In the genomic region with DNA sequence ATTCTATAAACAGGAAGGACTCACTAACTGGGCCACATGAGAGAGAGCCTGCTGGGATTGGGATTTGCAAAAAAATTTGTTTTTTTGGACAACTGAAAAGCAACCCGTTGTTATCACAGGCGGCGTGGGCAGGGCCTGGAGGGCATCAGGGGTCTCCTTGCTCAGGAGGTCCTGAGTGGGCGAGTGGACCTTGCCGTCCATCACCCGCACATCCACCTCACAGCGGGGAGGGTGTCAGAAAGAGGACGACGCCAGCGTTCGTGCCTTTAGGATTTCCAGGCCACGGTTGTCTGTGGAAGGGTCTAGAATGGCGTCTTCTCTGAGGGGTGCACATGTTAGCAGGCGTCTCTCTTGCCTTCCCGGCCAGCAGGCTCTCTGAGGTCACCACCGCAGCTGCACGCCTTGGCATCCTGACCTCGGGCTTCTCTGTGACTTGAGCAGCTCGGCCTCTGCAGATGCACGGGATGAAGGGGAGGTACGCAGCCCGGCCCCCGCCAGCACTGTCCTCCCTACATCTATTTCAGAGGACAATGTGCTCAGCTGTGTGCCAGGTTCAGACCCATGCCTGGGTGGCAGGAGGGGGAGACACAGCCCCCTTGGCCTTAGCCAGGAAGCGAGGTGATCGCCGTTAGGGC, we compare ENCODE assay signal across 20 cellular contexts.
"Had no signal": no experiment of that assay in that cellular context is flagged by ENCODE, and none has a peak within 500 bp of the region (broad histone marks: within the 10 kb centered on the region; RNA-seq: fewer than 3 reads in every experiment).

No MANE protein-coding gene starts in this region.

- H3K4me3 ChIP-seq: PC-9, Peyer's patch, SJCRH30 had no signal

- DNase-seq: KBM-7, MV-4-11, NCI-H1048, NCI-H1105, NCI-H1417 treated with DMSO at 0.1 percent for 48 hours, NCI-H146, NCI-H1694 treated with DMSO at 0.1 percent for 48 hours, NCI-H1930, NCI-H2081, NCI-H2107, NCI-H2227 treated with DMSO at 0.1 percent for 48 hours, NCI-H526 treated with DMSO at 0.1 percent for 48 hours, NCI-H748 treated with DMSO at 0.1 percent for 48 hours, OCI-M1, PC-9, Peyer's patch, SHP77 treated with DMSO at 0.1 percent for 48 hours, SJCRH30 had no signal

- H3K4me1 ChIP-seq: Peyer's patch, SJCRH30 had no signal

- ATAC-seq: Right ventricle myocardium inferior, SK-N-SH treated with all-trans-retinoic acid at 6 μM for 48 hours had no signal

- H3K36me3 ChIP-seq: Peyer's patch, SJCRH30 had no signal

- H3K27me3 ChIP-seq: Peyer's patch had no signal

- H3K27ac ChIP-seq: PC-9, Peyer's patch, SJCRH30 had no signal

- H3K9me3 ChIP-seq: Peyer's patch, SJCRH30 had no signal
